21 cellular contexts compared by ENCODE assay signal in the genomic region with DNA sequence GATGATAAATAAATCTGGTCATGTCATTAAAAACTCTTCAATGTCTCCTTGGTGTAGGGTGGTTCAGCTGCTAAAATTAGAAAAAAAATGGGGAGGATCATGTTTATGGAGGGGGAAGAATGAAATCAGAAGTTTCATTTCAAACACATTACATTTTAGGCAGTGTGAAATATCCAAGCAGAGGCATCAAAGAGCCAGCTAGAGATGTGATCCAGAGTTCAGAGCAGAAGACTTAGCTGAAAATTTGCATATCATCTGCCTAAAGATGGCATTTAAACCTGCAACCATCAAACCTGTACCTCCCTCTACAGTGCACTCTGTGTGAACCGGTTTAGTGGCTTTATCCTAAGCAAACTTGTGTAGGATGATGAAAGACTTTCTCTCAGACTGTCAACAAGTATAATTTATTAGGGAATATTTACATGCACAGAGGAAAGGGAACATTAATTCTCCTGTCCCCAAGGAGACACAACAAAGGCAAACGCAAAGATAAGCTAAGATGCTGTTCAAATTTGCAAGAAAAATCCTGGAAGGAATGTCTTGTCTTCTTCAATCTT.
DNase-seq lines count a peak whose midpoint lies in the region; FAIRE-seq and TF ChIP-seq lines count a peak whose summit lies in the region.
"Had no signal": no experiment of that assay in that cellular context is flagged by ENCODE, and none has a peak within 500 bp of the region (broad histone marks: within the 10 kb centered on the region; RNA-seq: fewer than 3 reads in every experiment).

No MANE protein-coding gene starts in this region.

- H3K4me3 ChIP-seq in astrocyte (ENCODE audit: insufficient read depth, low read depth, low read length) (no peak overlapping the region), neural progenitor cell (no peak overlapping the region)
- H3K4me3 ChIP-seq: ascending aorta; BLaER1 treated with 17β-estradiol and CSF1 and Interleukin-3, amounts not matched to agents 10 nM and 100 nM; dorsolateral prefrontal cortex had no signal

- H3K9me3 ChIP-seq in astrocyte (ENCODE audit: insufficient read depth, low read depth, low read length) (no peaks in the 10 kb centered on the region), neural progenitor cell (ENCODE audit: low read depth) (no peaks in the 10 kb centered on the region)
- H3K9me3 ChIP-seq: ascending aorta; BLaER1 treated with 17β-estradiol and CSF1 and Interleukin-3, amounts not matched to agents 10 nM and 100 nM had no signal

- H3K27me3 ChIP-seq in astrocyte (ENCODE audit: insufficient read depth, low read length) (no peaks in the 10 kb centered on the region), neural progenitor cell (no peaks in the 10 kb centered on the region)
- H3K27me3 ChIP-seq: ascending aorta; BLaER1 treated with 17β-estradiol and CSF1 and Interleukin-3, amounts not matched to agents 10 nM and 100 nM; dorsolateral prefrontal cortex had no signal

- no peak for FAIRE-seq in astrocyte (lab: Jason Lieb, UNC)
- FAIRE-seq: GM12891, small intestine had no signal

- H3K27ac ChIP-seq in astrocyte (ENCODE audit: low read depth, low read length), result no peak overlapping the region
- H3K27ac ChIP-seq in neural progenitor cell, result no peak overlapping the region
- H3K27ac ChIP-seq: ascending aorta; BLaER1 treated with 17β-estradiol and CSF1 and Interleukin-3, amounts not matched to agents 10 nM and 100 nM; dorsolateral prefrontal cortex had no signal

- TF ChIP-seq CTCF in astrocyte (IDR thresholded peaks at IDR 0.05; ENCODE audit: insufficient read depth, low read depth, low read length), result no peak
- TF ChIP-seq CTCF in neural progenitor cell (IDR thresholded peaks at IDR 0.05), result no peak

- H3K27me3 Mint-ChIP-seq in astrocyte (ENCODE audit: low read depth, unreplicated experiment) (peaks cover 16% of the 10 kb centered on the region), neural progenitor cell (ENCODE audit: insufficient read depth, low read depth) (no peaks in the 10 kb centered on the region)
- H3K27me3 Mint-ChIP-seq: activated B cell treated with CpG ODN at 0.5 μM for 24 hours; central memory CD8-positive, alpha-beta T cell had no signal

- H3K36me3 ChIP-seq in astrocyte (ENCODE audit: insufficient read depth, low read length) (no peaks in the 10 kb centered on the region), neural progenitor cell (no peaks in the 10 kb centered on the region)
- H3K36me3 ChIP-seq: ascending aorta; BLaER1 treated with 17β-estradiol and CSF1 and Interleukin-3, amounts not matched to agents 10 nM and 100 nM had no signal

- H3K79me2 ChIP-seq in astrocyte (ENCODE audit: insufficient read depth, low read length) (no peaks in the 10 kb centered on the region), neural progenitor cell (ENCODE audit: low read depth) (no peaks in the 10 kb centered on the region)

- no peak overlapping the region for H3K27ac Mint-ChIP-seq in astrocyte (ENCODE audit: unreplicated experiment)
- H3K27ac Mint-ChIP-seq in neural progenitor cell, result no peak overlapping the region
- H3K27ac Mint-ChIP-seq: activated B cell treated with CpG ODN at 0.5 μM for 24 hours; activated CD4-positive, alpha-beta memory T cell treated with anti-CD3 and anti-CD28 coated beads for 36 hours; activated naive CD8-positive, alpha-beta T cell; activated T-helper 2 cell treated with anti-CD3 and anti-CD28 coated beads, Interferon-gamma antibody, Interleukin-2, Interleukin-4, amounts not matched to agents 10 μg/mL and 5 μg/mL and 100 μg/mL, durations not matched to agents 14 hours and 24 hours and 36 hours had no signal

- H3K4me3 Mint-ChIP-seq in astrocyte (ENCODE audit: unreplicated experiment), result no peak overlapping the region
- H3K4me3 Mint-ChIP-seq in neural progenitor cell, result no peak overlapping the region
- H3K4me3 Mint-ChIP-seq: activated B cell treated with CpG ODN at 0.5 μM for 24 hours; activated CD4-positive, alpha-beta memory T cell treated with anti-CD3 and anti-CD28 coated beads for 36 hours; activated naive CD8-positive, alpha-beta T cell; central memory CD8-positive, alpha-beta T cell had no signal

- H3K4me1 ChIP-seq in astrocyte (ENCODE audit: insufficient read depth, low read length) (no peaks in the 10 kb centered on the region), neural progenitor cell (no peaks in the 10 kb centered on the region)
- H3K4me1 ChIP-seq: ascending aorta; BLaER1 treated with 17β-estradiol and CSF1 and Interleukin-3, amounts not matched to agents 10 nM and 100 nM had no signal

- H3K4me2 ChIP-seq in astrocyte (ENCODE audit: low read length) (no peak overlapping the region), neural progenitor cell (no peak overlapping the region)
- H3K4me2 ChIP-seq: BLaER1 treated with 17β-estradiol and CSF1 and Interleukin-3, amounts not matched to agents 10 nM and 100 nM had no signal

- no peaks in the 10 kb centered on the region for H3F3A ChIP-seq in neural progenitor cell (ENCODE audit: low read depth)

- no peaks in the 10 kb centered on the region for H3K36me3 Mint-ChIP-seq in astrocyte (ENCODE audit: low read depth, unreplicated experiment)
- H3K36me3 Mint-ChIP-seq in neural progenitor cell, result no peaks in the 10 kb centered on the region
- H3K36me3 Mint-ChIP-seq: activated CD4-positive, alpha-beta memory T cell treated with anti-CD3 and anti-CD28 coated beads for 36 hours; activated naive CD8-positive, alpha-beta T cell had no signal

- H4K20me1 ChIP-seq in astrocyte (ENCODE audit: insufficient read depth, low read length) (no peaks in the 10 kb centered on the region), neural progenitor cell (ENCODE audit: low read depth) (no peaks in the 10 kb centered on the region)
- H4K20me1 ChIP-seq: BLaER1 treated with 17β-estradiol and CSF1 and Interleukin-3, amounts not matched to agents 10 nM and 100 nM had no signal

- H3K9me3 Mint-ChIP-seq in astrocyte (ENCODE audit: unreplicated experiment), result peaks cover 15% of the 10 kb centered on the region
- no peaks in the 10 kb centered on the region for H3K9me3 Mint-ChIP-seq in neural progenitor cell
- H3K9me3 Mint-ChIP-seq: activated B cell treated with CpG ODN at 0.5 μM for 24 hours; activated CD4-positive, alpha-beta memory T cell treated with anti-CD3 and anti-CD28 coated beads for 36 hours; activated T-helper 2 cell treated with anti-CD3 and anti-CD28 coated beads, Interferon-gamma antibody, Interleukin-2, Interleukin-4, amounts not matched to agents 10 μg/mL and 5 μg/mL and 100 μg/mL, durations not matched to agents 14 hours and 24 hours and 36 hours; central memory CD8-positive, alpha-beta T cell had no signal

- H3K4me1 Mint-ChIP-seq in astrocyte (ENCODE audit: low read depth, unreplicated experiment) (peaks cover 2% of the 10 kb centered on the region), neural progenitor cell (no peaks in the 10 kb centered on the region)
- H3K4me1 Mint-ChIP-seq: activated B cell treated with CpG ODN at 0.5 μM for 24 hours; central memory CD8-positive, alpha-beta T cell had no signal

- H2AFZ ChIP-seq in astrocyte (ENCODE audit: low read depth, low read length) (no peak overlapping the region), neural progenitor cell (replicated peaks) (peak overlapping the region; percentile 46)

- DNase-seq in DMS53 (lab: John Stamatoyannopoulos, UW), result peak; percentile 63
- DNase-seq in NCI-H1417 (lab: John Stamatoyannopoulos, UW), result peak in 2 of 3 experiments; percentile 64 to 81
- DNase-seq in astrocyte (ENCODE audit: low read depth), result peak; percentile 37
- DNase-seq in neural progenitor cell (ENCODE audit: low spot score), result no peak
- no peak for DNase-seq in amniotic stem cell (lab: John Stamatoyannopoulos, UW)
- DNase-seq in T1000 (lab: John Stamatoyannopoulos, UW), result no peak
- DNase-seq in NCI-H2227 treated with DMSO at 0.1 percent for 48 hours (lab: John Stamatoyannopoulos, UW), result no peak
- DNase-seq: activated B cell treated with CpG ODN at 0.5 μM for 24 hours; activated CD4-positive, alpha-beta memory T cell treated with anti-CD3 and anti-CD28 coated beads for 36 hours; COR-L47; dorsolateral prefrontal cortex; head of caudate nucleus; MM.1S; small intestine; stimulated activated CD4-positive, alpha-beta T cell treated with anti-CD3 and anti-CD28 coated beads, Interleukin-2, amount 100 ng/mL, for 24 hours had no signal

- H3K9ac ChIP-seq in astrocyte (ENCODE audit: low read length) (no peak overlapping the region), neural progenitor cell (no peak overlapping the region)
- H3K9ac ChIP-seq: BLaER1 treated with 17β-estradiol and CSF1 and Interleukin-3, amounts not matched to agents 10 nM and 100 nM had no signal

Comparison
In these comparisons a context has a peak if more than half of its experiments do, and no peak if none do; other contexts are left out.
1. DNase-seq: peak in DMS53 (single experiment), NCI-H1417 (2 of 3) and astrocyte (single experiment); none in neural progenitor cell (single experiment), amniotic stem cell (single experiment), T1000 (single experiment) and NCI-H2227 treated with DMSO at 0.1 percent for 48 hours (single experiment).